In genomic region chr3:10015476-10015904, GRCh38 we compare ENCODE assay signal across 9 cellular contexts. TPM values are rescaled to one million over a fixed set of nuclear protein-coding genes. Genes with fewer than 3 reads are reported as not detected.
DNase-seq lines count a peak whose midpoint lies in the region; ATAC-seq, FAIRE-seq and TF ChIP-seq lines count a peak whose summit lies in the region.
"Had no signal": no experiment of that assay in that cellular context is flagged by ENCODE, and none has a peak within 500 bp of the region (broad histone marks: within the 10 kb centered on the region; RNA-seq: fewer than 3 reads in every experiment).

No MANE protein-coding gene starts in this region.

- H4K20me1 ChIP-seq in fibroblast of lung (ENCODE audit: control insufficient read depth, extremely low read depth, insufficient read depth, low read length), result no peaks in the 10 kb centered on the region

- H3K4me1 Mint-ChIP-seq in T-helper 17 cell, result peaks cover 8% of the 10 kb centered on the region

- H3K4me2 ChIP-seq in fibroblast of lung (ENCODE audit: extremely low read depth, insufficient read depth, low read length), result peak overlapping the region; percentile 64

- ATAC-seq in T-helper 17 cell, result no peak
- no peak for ATAC-seq in HG03025 (IDR thresholded peaks at IDR 0.05; ENCODE audit: low FRiP score, unreplicated experiment)

- H3K27me3 ChIP-seq in fibroblast of lung (ENCODE audit: control insufficient read depth, insufficient read depth, low read length), result no peaks in the 10 kb centered on the region

- H3K4me3 ChIP-seq in AG10803 (ENCODE audit: low read length), result no peak overlapping the region
- H3K4me3 ChIP-seq in fibroblast of lung (replicated peaks in 1 of 4; ENCODE audit: control extremely low read depth in 1 of 4, insufficient read depth in 1 of 4, low read depth in 3 of 4, low read length in 4 of 4), result peak overlapping the region in 1 of 4 experiments; percentile 32

- H3K36me3 Mint-ChIP-seq in T-helper 17 cell (ENCODE audit: low read depth), result peaks cover 3% of the 10 kb centered on the region

- H3K36me3 ChIP-seq in fibroblast of lung (ENCODE audit: control insufficient read depth, insufficient read depth, low read length), result peaks cover 4% of the 10 kb centered on the region

- peaks cover under 1% of the 10 kb centered on the region for H3K27me3 Mint-ChIP-seq in T-helper 17 cell

- DNase-seq in AG10803 (ENCODE audit: low read depth) (peak; percentile 98), RCC 7860 (ENCODE audit: low spot score) (peak; percentile 77), fibroblast of lung (ENCODE audit: low read depth in 2 of 2) (peak; percentile 96 to 99), nucleus accumbens (lab: John Stamatoyannopoulos, UW) (peak in 50 of 56 donors; percentile 9 to 84 (median 56)), HuH-7.5 (ENCODE audit: low spot score) (no peak), T-helper 17 cell (no peak), NOMO-1 treated with DMSO at 0.1 percent for 48 hours (lab: John Stamatoyannopoulos, UW; ENCODE audit: unreplicated experiment) (no peak)
- DNase-seq: NCI-H2081 had no signal

- FAIRE-seq in RCC 7860 (lab: Jason Lieb, UNC), result peak; percentile 88

- no peak overlapping the region for H3K27ac Mint-ChIP-seq in T-helper 17 cell

- peaks cover 24% of the 10 kb centered on the region for H3K4me1 ChIP-seq in fibroblast of lung (ENCODE audit: control insufficient read depth, extremely low read depth, insufficient read depth, low read length)

- H3K27ac ChIP-seq in fibroblast of lung (ENCODE audit: insufficient read depth, low read length), result peak overlapping the region; percentile 63

- H3K4me3 Mint-ChIP-seq in T-helper 17 cell, result no peak overlapping the region

- H3K79me2 ChIP-seq in fibroblast of lung (ENCODE audit: control insufficient read depth, insufficient read depth, low read length), result no peaks in the 10 kb centered on the region

- TF ChIP-seq CTCF in AG10803 (conservative IDR thresholded peaks at IDR 0.05; ENCODE audit: low read length), result no peak
- no peak for TF ChIP-seq CTCF in fibroblast of lung (conservative IDR thresholded peaks at IDR 0.05 in 1 of 2, IDR thresholded peaks at IDR 0.05 in 1 of 2; ENCODE audit: low read depth in 1 of 2, low read length in 2 of 2)

- no peaks in the 10 kb centered on the region for H3K9me3 ChIP-seq in fibroblast of lung (ENCODE audit: control insufficient read depth, insufficient read depth, low read depth, low read length)
- no peaks in the 10 kb centered on the region for H3K9me3 ChIP-seq in T-helper 17 cell (ENCODE audit: control insufficient read depth, low read length, poor library complexity, severe bottlenecking)

- H2AFZ ChIP-seq in fibroblast of lung (ENCODE audit: low read length), result peak overlapping the region; percentile 51

- peak overlapping the region; percentile 37 for H3K9ac ChIP-seq in fibroblast of lung (ENCODE audit: insufficient read depth, low read length)

RNA-seq across cellular contexts. Expression of gene FANCD2, which starts 10.7 kb away (rescaled TPM):
- total RNA-seq in fibroblast of lung, result 2.1 and 7.1 TPM in 2 replicates
- polyA plus RNA-seq in fibroblast of lung, result 9.7 and 25.5 TPM in 2 replicates
- 5.1 and 16.0 TPM in 2 replicates for polyA plus RNA-seq in fibroblast of lung (2012)
- 7.5 and 9.9 TPM in 2 replicates for polyA minus RNA-seq in fibroblast of lung (ENCODE audit: low replicate concordance)
- total RNA-seq in T-helper 17 cell, result 10 to 100 TPM; 16.6 to 20.0 TPM

RNA-seq across cellular contexts. Expression of gene EMC3, which starts 28.8 kb away (rescaled TPM):
- total RNA-seq in fibroblast of lung, result 63.6 and 63.9 TPM in 2 replicates
- 139 and 149 TPM in 2 replicates for polyA plus RNA-seq in fibroblast of lung
- polyA plus RNA-seq in fibroblast of lung (2012), result 76.9 and 96.1 TPM in 2 replicates
- polyA minus RNA-seq in fibroblast of lung (ENCODE audit: low replicate concordance), result 47.8 and 112 TPM in 2 replicates
- 10 to 100 TPM; 41.8 to 60.6 TPM for total RNA-seq in T-helper 17 cell

Comparison
In these comparisons a context has a peak if more than half of its experiments do, and no peak if none do; other contexts are left out.
1. DNase-seq: peak in AG10803 (single experiment), RCC 7860 (single experiment), fibroblast of lung (2 of 2) and nucleus accumbens (50 of 56); none in HuH-7.5 (single experiment), T-helper 17 cell (0 of 3) and NOMO-1 treated with DMSO at 0.1 percent for 48 hours (single experiment).